In genomic region chr7:90345548-90346319, GRCh38 we compare ENCODE assay signal across 8 cellular contexts. TPM values are rescaled to one million over a fixed set of nuclear protein-coding genes. Genes with fewer than 3 reads are reported as not detected.
DNase-seq lines count a peak whose midpoint lies in the region; ATAC-seq and TF ChIP-seq lines count a peak whose summit lies in the region.

No MANE protein-coding gene starts in this region.

- H3K4me3 Mint-ChIP-seq in activated CD8-positive, alpha-beta T cell treated with anti-CD3 and anti-CD28 coated beads for 36 hours: peak overlapping the region; percentile 95

- POLR2A ChIA-PET in activated CD8-positive, alpha-beta T cell treated with anti-CD3 and anti-CD28 coated beads for 36 hours (lab: Charles Lee): interaction anchor here (0.6 to 2.1 kb wide), 6 partner anchors 10 to 1899 kb away, joined by 3 to 14 read pairs (median 3); partner anchors contain the start of gene CLDN12

- H3K27me3 ChIP-seq in HUES6 (ENCODE audit: control insufficient read depth, insufficient read depth, low read length) (no peaks in the 10 kb centered on the region), neutrophil (no peaks in the 10 kb centered on the region)

- peak; percentile 41 for DNase-seq in GM03348 (ENCODE audit: low spot score)
- peak; percentile 9 for DNase-seq in activated CD8-positive, alpha-beta T cell treated with anti-CD3 and anti-CD28 coated beads for 36 hours
- peak; percentile 2 for DNase-seq in germinal center (ENCODE audit: low spot score)
- no peak for DNase-seq in stimulated activated CD4-positive, alpha-beta T cell treated with anti-CD3 and anti-CD28 coated beads, Interleukin-12 subunit alpha, Interleukin-12 subunit beta, amount 100 ng/mL, for 4 hours
- no peak for DNase-seq in NCI-H1436 (lab: John Stamatoyannopoulos, UW)

- H3K4me1 ChIP-seq in HUES6 (ENCODE audit: control insufficient read depth, insufficient read depth, low read length) (no peaks in the 10 kb centered on the region), neutrophil (ENCODE audit: control insufficient read depth in 1 of 2, insufficient read depth in 1 of 2, low read depth in 1 of 2, low read length in 1 of 2) (peaks cover 18 to 23% of the 10 kb centered on the region in 2 experiments)

- no peaks in the 10 kb centered on the region for H3K9me3 ChIP-seq in HUES6 (ENCODE audit: control insufficient read depth, insufficient read depth, low read depth, low read length)
- H3K9me3 ChIP-seq in neutrophil: no peaks in the 10 kb centered on the region

- peak; percentile 9 for ATAC-seq in GM21526 (IDR thresholded peaks at IDR 0.05; ENCODE audit: low FRiP score, unreplicated experiment)
- ATAC-seq in activated CD8-positive, alpha-beta T cell treated with anti-CD3 and anti-CD28 coated beads for 36 hours: peak; percentile 12

- H3K27ac Mint-ChIP-seq in activated CD8-positive, alpha-beta T cell treated with anti-CD3 and anti-CD28 coated beads for 36 hours: peak overlapping the region; percentile 98

- H3K36me3 ChIP-seq in HUES6 (ENCODE audit: control insufficient read depth, insufficient read depth, low read length) (no peaks in the 10 kb centered on the region), neutrophil (no peaks in the 10 kb centered on the region)

- peaks cover 34% of the 10 kb centered on the region for H3K36me3 Mint-ChIP-seq in activated CD8-positive, alpha-beta T cell treated with anti-CD3 and anti-CD28 coated beads for 36 hours (ENCODE audit: low read depth)

- intact Hi-C loops in activated CD8-positive, alpha-beta T cell treated with anti-CD3 and anti-CD28 coated beads for 36 hours (cut with micrococcal nuclease): loop anchor here (5.0 kb wide), 1 partner anchor 57 kb away; the partner anchor contains the start of gene CLDN12

- no peak for TF ChIP-seq CTCF in activated CD8-positive, alpha-beta T cell treated with anti-CD3 and anti-CD28 coated beads for 36 hours (IDR thresholded peaks at IDR 0.05)
- no peak for TF ChIP-seq CTCF in neutrophil (IDR thresholded peaks at IDR 0.05)

- H3K9ac ChIP-seq in HUES6 (ENCODE audit: low read length): peak overlapping the region; percentile 93

- H3K4me3 ChIP-seq in HUES6 (ENCODE audit: low read depth, low read length) (peak overlapping the region; percentile 96), neutrophil (ENCODE audit: low read depth in 1 of 2, low read length in 1 of 2) (peak overlapping the region; percentile 68 to 74)

- H3K9me3 Mint-ChIP-seq in activated CD8-positive, alpha-beta T cell treated with anti-CD3 and anti-CD28 coated beads for 36 hours: peaks cover 2% of the 10 kb centered on the region

- no peaks in the 10 kb centered on the region for H3K27me3 Mint-ChIP-seq in activated CD8-positive, alpha-beta T cell treated with anti-CD3 and anti-CD28 coated beads for 36 hours

- CTCF ChIA-PET in activated CD8-positive, alpha-beta T cell treated with anti-CD3 and anti-CD28 coated beads for 36 hours (lab: Charles Lee): interaction anchor here (0.5 to 1.7 kb wide), 20 partner anchors 9 to 183 kb away, joined by 3 to 6 read pairs (median 3); partner anchors contain the start of gene CLDN12

- H3K27ac ChIP-seq in HUES6 (ENCODE audit: low read depth, low read length): 0 out of 2 replicates have a peak overlapping the region, but pooled peaks have one; percentile 21
- peak overlapping the region; percentile 90 for H3K27ac ChIP-seq in neutrophil

- peaks cover 37% of the 10 kb centered on the region for H3K4me1 Mint-ChIP-seq in activated CD8-positive, alpha-beta T cell treated with anti-CD3 and anti-CD28 coated beads for 36 hours (ENCODE audit: low read depth)

RNA-seq across cellular contexts. Expression of gene GTPBP10, which starts 0.8 kb away (rescaled TPM):
- 10 to 100 TPM; 47.9 to 48.1 TPM for total RNA-seq in activated CD8-positive, alpha-beta T cell treated with anti-CD3 and anti-CD28 coated beads for 36 hours

RNA-seq across cellular contexts. Expression of gene FAM237B, which starts 24.6 kb away (rescaled TPM):
- not detected for total RNA-seq in activated CD8-positive, alpha-beta T cell treated with anti-CD3 and anti-CD28 coated beads for 36 hours

RNA-seq across cellular contexts. Expression of gene CLDN12, which starts 57.5 kb away (rescaled TPM):
- 1 to 10 TPM; 3.9 to 4.3 TPM for total RNA-seq in activated CD8-positive, alpha-beta T cell treated with anti-CD3 and anti-CD28 coated beads for 36 hours

Comparison
In these comparisons a context has a peak if more than half of its experiments do, and no peak if none do; other contexts are left out.
1. DNase-seq: peak in GM03348 (single experiment), activated CD8-positive, alpha-beta T cell treated with anti-CD3 and anti-CD28 coated beads for 36 hours (single experiment) and germinal center (single experiment); none in stimulated activated CD4-positive, alpha-beta T cell treated with anti-CD3 and anti-CD28 coated beads, Interleukin-12 subunit alpha, Interleukin-12 subunit beta, amount 100 ng/mL, for 4 hours (single experiment) and NCI-H1436 (single experiment).